21 cellular contexts compared by ENCODE assay signal in the genomic region with DNA sequence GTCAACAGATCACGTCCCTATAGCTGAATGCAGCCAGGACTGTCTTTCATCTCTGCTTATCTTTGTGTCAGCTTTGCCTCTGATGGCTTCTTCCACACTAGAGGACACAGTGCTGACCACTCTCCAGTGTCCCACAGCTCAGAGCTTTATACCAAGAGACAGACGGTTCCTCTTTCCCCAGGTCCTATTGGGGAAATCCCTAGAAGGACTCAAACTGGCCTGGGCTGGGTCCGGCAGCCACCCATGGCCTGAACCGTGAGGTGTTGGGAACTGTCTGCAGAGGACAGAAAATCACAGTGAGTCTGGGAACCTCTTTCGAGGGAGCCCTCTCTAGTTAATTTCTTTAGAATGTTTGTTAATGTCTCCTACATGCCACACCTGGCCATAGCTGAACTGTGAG.
DNase-seq lines count a peak whose midpoint lies in the region; ATAC-seq, FAIRE-seq and TF ChIP-seq lines count a peak whose summit lies in the region.
"Had no signal": no experiment of that assay in that cellular context is flagged by ENCODE, and none has a peak within 500 bp of the region (broad histone marks: within the 10 kb centered on the region; RNA-seq: fewer than 3 reads in every experiment).

No MANE protein-coding gene starts in this region.

- no peak for FAIRE-seq in HepG2 (lab: Jason Lieb, UNC)
- FAIRE-seq: A204.1, GM12892, H1 had no signal

- H4K20me1 ChIP-seq in HepG2 (ENCODE audit: insufficient read depth, low read length) = 0 out of 2 replicates have a peak, but pooled peaks cover 3% of the 10 kb centered on the region
- H4K20me1 ChIP-seq: BLaER1 had no signal

- H3K27ac Mint-ChIP-seq in activated CD4-positive, alpha-beta T cell treated with anti-CD3 and anti-CD28 coated beads for 36 hours = no peak overlapping the region
- H3K27ac Mint-ChIP-seq: B cell; CD4-positive, CD25-positive, alpha-beta regulatory T cell had no signal

- POLR2A ChIA-PET in HepG2 (lab: Yijun Ruan, JAX) = no interaction called here
- POLR2A ChIA-PET in activated CD4-positive, alpha-beta T cell treated with anti-CD3 and anti-CD28 coated beads for 36 hours (lab: Charles Lee) = no interaction called here

- no peaks in the 10 kb centered on the region for H3K36me3 Mint-ChIP-seq in activated CD4-positive, alpha-beta T cell treated with anti-CD3 and anti-CD28 coated beads for 36 hours (ENCODE audit: low read depth)
- H3K36me3 Mint-ChIP-seq: CD4-positive, CD25-positive, alpha-beta regulatory T cell; CD8-positive, alpha-beta memory T cell had no signal

- BruUV-seq in HepG2 (replicated peaks; lab: Mats Ljungman, UMichigan) = no TSS peak

- in situ Hi-C loops in HepG2 (cut with HindIII; ENCODE audit: extremely low pct_ligation_motif_present, low pct_unique_long_range_greater_than_20kb) = no loop called here

- WGBS in right lobe of liver (ENCODE audit: insufficient coverage, low coverage, low lambda C conversion rate, missing lambda C conversion rate) = 63% methylated on average over 4 of the region's 5 CpGs
- 6% methylated on average over 4 of the region's 5 CpGs for WGBS in HepG2 (ENCODE audit: low lambda C conversion rate)

- CTCF ChIA-PET in HepG2 (lab: Yijun Ruan, JAX; ENCODE audit: low intra/inter-chr PET ratio, low total read pairs) = no interaction called here
- CTCF ChIA-PET in activated CD4-positive, alpha-beta T cell treated with anti-CD3 and anti-CD28 coated beads for 36 hours (lab: Charles Lee) = interaction anchor here (0.8 to 1.1 kb wide), 2 partner anchors 15 to 22 kb away, joined by 3 read pairs; no protein-coding TSS in a partner anchor

- TF ChIP-seq EP300 in HepG2 (IDR thresholded peaks at IDR 0.05; ENCODE audit: low read depth in 2 of 2, low read length in 2 of 2) = no peak
- no peak for TF ChIP-seq EP300 in HepG2 (CRISPR knock-in tag; IDR thresholded peaks at IDR 0.05; ENCODE audit: borderline replicate concordance)

- H3K9ac ChIP-seq in HepG2 (ENCODE audit: insufficient read depth, low read depth, low read length) = no peak overlapping the region
- H3K9ac ChIP-seq: BLaER1, GM23248 had no signal

- H2AFZ ChIP-seq in HepG2 (ENCODE audit: low read length) = no peak overlapping the region
- H2AFZ ChIP-seq: GM23248 had no signal

- H3K4me2 ChIP-seq in HepG2 (ENCODE audit: low read depth, low read length) = no peak overlapping the region
- H3K4me2 ChIP-seq: BLaER1 had no signal

- ATAC-seq in right lobe of liver (peak; percentile 19 to 55 (median 26)), HepG2 (no peak), left lung (peak; percentile 22), upper lobe of right lung (peak; percentile 64)
- ATAC-seq in activated CD4-positive, alpha-beta T cell treated with anti-CD3 and anti-CD28 coated beads for 36 hours = no peak

- TF ChIP-seq POLR2A in right lobe of liver (IDR thresholded peaks at IDR 0.05) = no peak
- TF ChIP-seq POLR2A in HepG2 (IDR thresholded peaks at IDR 0.05; ENCODE audit: insufficient read depth in 1 of 2, low read depth in 2 of 2, low read length in 2 of 2) = no peak

- intact Hi-C loops in right lobe of liver (cut with DNase I) (no loop called here), HepG2 (cut with micrococcal nuclease; ENCODE audit: unreplicated experiment) (no loop called here), left lung (cut with DNase I) (no loop called here), upper lobe of right lung (cut with DNase I) (no loop called here)
- intact Hi-C loops in activated CD4-positive, alpha-beta T cell treated with anti-CD3 and anti-CD28 coated beads for 36 hours (cut with DNase I, micrococcal nuclease) = no loop called here

- H3K4me1 ChIP-seq in right lobe of liver (no peaks in the 10 kb centered on the region), HepG2 (ENCODE audit: insufficient read depth, low read length) (no peaks in the 10 kb centered on the region), left lung (peaks cover 0 to 4% of the 10 kb centered on the region in 2 donors), upper lobe of right lung (no peaks in the 10 kb centered on the region)

- peaks cover 30% of the 10 kb centered on the region for H3K27me3 Mint-ChIP-seq in activated CD4-positive, alpha-beta T cell treated with anti-CD3 and anti-CD28 coated beads for 36 hours

- no peaks in the 10 kb centered on the region for H3K9me3 ChIP-seq in right lobe of liver
- no peaks in the 10 kb centered on the region for H3K9me3 ChIP-seq in HepG2 (ENCODE audit: low read length)
- no peaks in the 10 kb centered on the region for H3K9me3 ChIP-seq in left lung
- H3K9me3 ChIP-seq in upper lobe of right lung = no peaks in the 10 kb centered on the region
- H3K9me3 ChIP-seq: BLaER1 had no signal

- no peaks in the 10 kb centered on the region for H3K9me3 Mint-ChIP-seq in activated CD4-positive, alpha-beta T cell treated with anti-CD3 and anti-CD28 coated beads for 36 hours (ENCODE audit: low read depth)
- H3K9me3 Mint-ChIP-seq: CD4-positive, CD25-positive, alpha-beta regulatory T cell; CD8-positive, alpha-beta memory T cell had no signal

- H3K4me3 Mint-ChIP-seq in activated CD4-positive, alpha-beta T cell treated with anti-CD3 and anti-CD28 coated beads for 36 hours = no peak overlapping the region
- H3K4me3 Mint-ChIP-seq: B cell; CD4-positive, CD25-positive, alpha-beta regulatory T cell; CD8-positive, alpha-beta memory T cell had no signal

- H3K27me3 ChIP-seq in right lobe of liver (no peaks in the 10 kb centered on the region), HepG2 (ENCODE audit: control insufficient read depth in 1 of 2, insufficient read depth in 2 of 2, low read length in 2 of 2) (peaks cover 0 to 49% of the 10 kb centered on the region in 2 experiments; a peak in 4 of 5 replicates), left lung (peaks cover 0 to 21% of the 10 kb centered on the region in 2 donors), upper lobe of right lung (no peaks in the 10 kb centered on the region)
- H3K27me3 ChIP-seq: BLaER1 had no signal

- H3K4me3 ChIP-seq in right lobe of liver (no peak overlapping the region), HepG2 (replicated peaks in 1 of 3; ENCODE audit: insufficient read depth in 1 of 3, low read depth in 2 of 3, low read length in 3 of 3) (no peak overlapping the region), left lung (no peak overlapping the region), upper lobe of right lung (no peak overlapping the region)
- H3K4me3 ChIP-seq: BLaER1, GM23248 had no signal

- no peaks in the 10 kb centered on the region for H3K4me1 Mint-ChIP-seq in activated CD4-positive, alpha-beta T cell treated with anti-CD3 and anti-CD28 coated beads for 36 hours
- H3K4me1 Mint-ChIP-seq: B cell; CD4-positive, CD25-positive, alpha-beta regulatory T cell; CD8-positive, alpha-beta memory T cell had no signal

- TF ChIP-seq RAD21 in HepG2 (CRISPR knock-in tag; IDR thresholded peaks at IDR 0.05) = no peak

- DNase-seq in right lobe of liver = no peak
- no peak for DNase-seq in HepG2 (ENCODE audit: low spot score)
- DNase-seq in left lung = no peak
- DNase-seq in upper lobe of right lung = peak; percentile 38
- no peak for DNase-seq in activated CD4-positive, alpha-beta T cell treated with anti-CD3 and anti-CD28 coated beads for 36 hours
- no peak for DNase-seq in D341Med (ENCODE audit: low spot score)
- DNase-seq: CD4-positive, CD25-positive, alpha-beta regulatory T cell; CD8-positive, alpha-beta memory T cell; DMS53; DMS79 treated with DMSO at 0.1 percent for 48 hours; GF-D8; GM23248; H7; HCEC 1CT had no signal

- TF ChIP-seq CTCF in right lobe of liver (IDR thresholded peaks at IDR 0.05) (no peak), HepG2 (CRISPR knock-in tag; IDR thresholded peaks at IDR 0.05) (no peak), left lung (IDR thresholded peaks at IDR 0.05) (no peak), upper lobe of right lung (IDR thresholded peaks at IDR 0.05) (no peak)

- no peaks in the 10 kb centered on the region for H3K36me3 ChIP-seq in right lobe of liver
- H3K36me3 ChIP-seq in HepG2 (replicated peaks in 1 of 2; ENCODE audit: control insufficient read depth in 1 of 2, insufficient read depth in 2 of 2, low read length in 2 of 2) = no peaks in the 10 kb centered on the region
- no peaks in the 10 kb centered on the region for H3K36me3 ChIP-seq in left lung
- H3K36me3 ChIP-seq in upper lobe of right lung = no peaks in the 10 kb centered on the region
- H3K36me3 ChIP-seq: BLaER1 had no signal

- no peaks in the 10 kb centered on the region for H3K79me2 ChIP-seq in HepG2 (ENCODE audit: insufficient read depth, low read length)

- H3K27ac ChIP-seq in right lobe of liver = no peak overlapping the region
- H3K27ac ChIP-seq in HepG2 (ENCODE audit: extremely low read length, insufficient read depth, low read length) = no peak overlapping the region
- no peak overlapping the region for H3K27ac ChIP-seq in left lung
- H3K27ac ChIP-seq in upper lobe of right lung = no peak overlapping the region
- H3K27ac ChIP-seq: 22Rv1, BLaER1, C4-2B, GM23248 had no signal

TF ChIP-seq in HepG2, 621 proteins besides CTCF, POLR2A, EP300 and RAD21 (continues in another document):
- no peak for TF ChIP-seq PRDM15 (CRISPR knock-in tag; IDR thresholded peaks at IDR 0.05)

Comparison
In these comparisons a context has a peak if more than half of its experiments do, and no peak if none do; other contexts are left out.
1. ATAC-seq: peak in right lobe of liver (4 of 4), left lung (single experiment) and upper lobe of right lung (single experiment); none in HepG2 (single experiment) and activated CD4-positive, alpha-beta T cell treated with anti-CD3 and anti-CD28 coated beads for 36 hours (single experiment).